18 cellular contexts compared by ENCODE assay signal in the genomic region with DNA sequence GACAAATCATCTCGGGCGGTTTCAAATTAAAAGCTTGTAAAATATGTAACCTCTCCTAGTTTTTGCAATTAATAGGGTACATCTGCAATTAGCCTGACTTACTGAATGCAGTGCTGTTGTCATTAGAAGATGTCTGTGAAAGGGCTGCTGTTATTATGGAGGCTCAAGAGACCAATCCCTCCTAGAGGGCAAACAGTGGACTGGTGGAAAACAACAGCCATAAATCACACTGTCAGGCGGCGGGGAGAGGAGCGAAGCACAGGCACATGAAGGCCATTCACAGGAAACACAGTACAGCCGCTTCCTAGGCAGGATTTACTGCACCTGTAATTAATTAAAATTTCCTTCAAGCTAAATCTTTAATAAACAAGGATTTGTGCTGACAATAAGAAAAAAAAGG. TPM values are rescaled to one million over a fixed set of nuclear protein-coding genes. Genes with fewer than 3 reads are reported as not detected.
DNase-seq lines count a peak whose midpoint lies in the region; ATAC-seq and TF ChIP-seq lines count a peak whose summit lies in the region.
"Had no signal": no experiment of that assay in that cellular context is flagged by ENCODE, and none has a peak within 500 bp of the region (broad histone marks: within the 10 kb centered on the region; RNA-seq: fewer than 3 reads in every experiment).

No MANE protein-coding gene starts in this region.

- H3K4me1 ChIP-seq in BE2C, result no peaks in the 10 kb centered on the region
- H3K4me1 ChIP-seq: A549, neural progenitor cell had no signal

- no peak overlapping the region for H3K4me3 ChIP-seq in BE2C (ENCODE audit: low read depth, low read length)
- H3K4me3 ChIP-seq: A549, gastrocnemius medialis, neural progenitor cell, SK-N-MC, tibial artery had no signal

- H3K9me3 ChIP-seq in BE2C, result no peaks in the 10 kb centered on the region
- H3K9me3 ChIP-seq: A549, gastrocnemius medialis, tibial artery had no signal

- no peaks in the 10 kb centered on the region for H3K27me3 ChIP-seq in BE2C
- H3K27me3 ChIP-seq: gastrocnemius medialis, neural progenitor cell, tibial artery had no signal

- peak; percentile 50 for DNase-seq in BE2C
- peak; percentile 39 to 97 (median 78) for DNase-seq in NCI-H1417 (lab: John Stamatoyannopoulos, UW)
- DNase-seq in left kidney (ENCODE audit: low read depth, low spot score), result peak; percentile 92
- DNase-seq in NCI-H82 (lab: John Stamatoyannopoulos, UW), result no peak
- no peak for DNase-seq in DMS114 treated with DMSO at 0.1 percent for 48 hours (lab: John Stamatoyannopoulos, UW; ENCODE audit: unreplicated experiment)
- DNase-seq: CD4-positive, alpha-beta T cell; gastrocnemius medialis; GOT3; mesendoderm; OCI-M1; stimulated activated CD4-positive, alpha-beta T cell treated with anti-CD3 and anti-CD28 coated beads, Interleukin-4, amount 100 ng/mL, for 24 hours; tibial artery had no signal

- ATAC-seq in HG02571 (IDR thresholded peaks at IDR 0.05; ENCODE audit: unreplicated experiment) (no peak), GM18511 (IDR thresholded peaks at IDR 0.05; ENCODE audit: unreplicated experiment) (no peak)
- ATAC-seq: A549, gastrocnemius medialis had no signal

- no peak for TF ChIP-seq CTCF in BE2C (IDR thresholded peaks at IDR 0.05; ENCODE audit: low read depth, low read length)

- no peaks in the 10 kb centered on the region for H3K36me3 ChIP-seq in BE2C
- H3K36me3 ChIP-seq: neural progenitor cell had no signal

TF ChIP-seq in PFSK-1, 5 proteins besides CTCF, POLR2A, EP300 and RAD21:
- no peak for TF ChIP-seq POLR2AphosphoS5 (IDR thresholded peaks at IDR 0.05; ENCODE audit: low read depth, low read length)
- TF ChIP-seq, protein P1, sequence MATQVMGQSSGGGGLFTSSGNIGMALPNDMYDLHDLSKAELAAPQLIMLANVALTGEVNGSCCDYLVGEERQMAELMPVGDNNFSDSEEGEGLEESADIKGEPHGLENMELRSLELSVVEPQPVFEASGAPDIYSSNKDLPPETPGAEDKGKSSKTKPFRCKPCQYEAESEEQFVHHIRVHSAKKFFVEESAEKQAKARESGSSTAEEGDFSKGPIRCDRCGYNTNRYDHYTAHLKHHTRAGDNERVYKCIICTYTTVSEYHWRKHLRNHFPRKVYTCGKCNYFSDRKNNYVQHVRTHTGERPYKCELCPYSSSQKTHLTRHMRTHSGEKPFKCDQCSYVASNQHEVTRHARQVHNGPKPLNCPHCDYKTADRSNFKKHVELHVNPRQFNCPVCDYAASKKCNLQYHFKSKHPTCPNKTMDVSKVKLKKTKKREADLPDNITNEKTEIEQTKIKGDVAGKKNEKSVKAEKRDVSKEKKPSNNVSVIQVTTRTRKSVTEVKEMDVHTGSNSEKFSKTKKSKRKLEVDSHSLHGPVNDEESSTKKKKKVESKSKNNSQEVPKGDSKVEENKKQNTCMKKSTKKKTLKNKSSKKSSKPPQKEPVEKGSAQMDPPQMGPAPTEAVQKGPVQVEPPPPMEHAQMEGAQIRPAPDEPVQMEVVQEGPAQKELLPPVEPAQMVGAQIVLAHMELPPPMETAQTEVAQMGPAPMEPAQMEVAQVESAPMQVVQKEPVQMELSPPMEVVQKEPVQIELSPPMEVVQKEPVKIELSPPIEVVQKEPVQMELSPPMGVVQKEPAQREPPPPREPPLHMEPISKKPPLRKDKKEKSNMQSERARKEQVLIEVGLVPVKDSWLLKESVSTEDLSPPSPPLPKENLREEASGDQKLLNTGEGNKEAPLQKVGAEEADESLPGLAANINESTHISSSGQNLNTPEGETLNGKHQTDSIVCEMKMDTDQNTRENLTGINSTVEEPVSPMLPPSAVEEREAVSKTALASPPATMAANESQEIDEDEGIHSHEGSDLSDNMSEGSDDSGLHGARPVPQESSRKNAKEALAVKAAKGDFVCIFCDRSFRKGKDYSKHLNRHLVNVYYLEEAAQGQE (IDR thresholded peaks at IDR 0.05; ENCODE audit: insufficient read depth in 1 of 2, low read depth in 2 of 2, low read length in 2 of 2), result no peak
- TF ChIP-seq FOXP2 (optimal IDR thresholded peaks at IDR 0.05; ENCODE audit: borderline replicate concordance, extremely low read depth, extremely low read length, insufficient read depth), result peak; percentile 86
- TF ChIP-seq TAF1 (IDR thresholded peaks at IDR 0.05; ENCODE audit: borderline replicate concordance, insufficient read depth, low read length), result no peak
- no peak for TF ChIP-seq SIN3A (IDR thresholded peaks at IDR 0.05; ENCODE audit: borderline replicate concordance, insufficient read depth, low read length)

RNA-seq across cellular contexts. Expression of a gene that starts 50.9 kb away (rescaled TPM):
- polyA plus RNA-seq in BE2C (2012; ENCODE audit: insufficient read depth, insufficient read length, low read depth), result 6.1 TPM
- polyA plus RNA-seq in PFSK-1 (2012; ENCODE audit: insufficient read length, low read depth), result 4.6 TPM

Comparison
In these comparisons a context has a peak if more than half of its experiments do, and no peak if none do; other contexts are left out.
1. DNase-seq: peak in BE2C (single experiment), NCI-H1417 (3 of 3) and left kidney (single experiment); none in NCI-H82 (single experiment) and DMS114 treated with DMSO at 0.1 percent for 48 hours (single experiment).